In genomic region chr11:78424334-78425270, GRCh38 we compare ENCODE assay signal across 8 cellular contexts. TPM values are rescaled to one million over a fixed set of nuclear protein-coding genes. Genes with fewer than 3 reads are reported as not detected.
DNase-seq lines count a peak whose midpoint lies in the region; ATAC-seq and TF ChIP-seq lines count a peak whose summit lies in the region.

No MANE protein-coding gene starts in this region.

- TF ChIP-seq POLR2A in adrenal gland (IDR thresholded peaks at IDR 0.05), result no peak

- ATAC-seq in GM19395 (IDR thresholded peaks at IDR 0.05; ENCODE audit: unreplicated experiment), result peak; percentile 39
- peak; percentile 26 for ATAC-seq in HG03565 (IDR thresholded peaks at IDR 0.05; ENCODE audit: unreplicated experiment)
- ATAC-seq in esophagus mucosa, result no peak

- H3K4me3 ChIP-seq in adrenal gland, result no peak overlapping the region
- H3K4me3 ChIP-seq in brain microvascular endothelial cell (ENCODE audit: low read depth, low read length), result no peak overlapping the region

- H3K4me1 ChIP-seq in adrenal gland (replicated peaks in 1 of 2), result peaks cover 0 to 28% of the 10 kb centered on the region in 2 donors

- H3K27ac ChIP-seq in adrenal gland (peak overlapping the region in 3 of 5 donors; percentile 5 to 66 (median 63)), brain microvascular endothelial cell (no peak overlapping the region)

- H3K27me3 ChIP-seq in adrenal gland (no peaks in the 10 kb centered on the region), brain microvascular endothelial cell (replicated peaks) (no peaks in the 10 kb centered on the region)

- H3K9me3 ChIP-seq in adrenal gland (replicated peaks in 1 of 3), result no peaks in the 10 kb centered on the region

- WGBS in adrenal gland, 4 donors, result 71 to 75% (median 72%) methylated on average over 7 of the region's 7 CpGs

- TF ChIP-seq CTCF in adrenal gland (IDR thresholded peaks at IDR 0.05) (no peak), brain microvascular endothelial cell (IDR thresholded peaks at IDR 0.05; ENCODE audit: low read depth, low read length, missing control alignments) (no peak)

- H3K36me3 ChIP-seq in adrenal gland (replicated peaks in 1 of 2), result no peaks in the 10 kb centered on the region
- H3K36me3 ChIP-seq in brain microvascular endothelial cell (replicated peaks), result no peaks in the 10 kb centered on the region

- in situ Hi-C loops in brain microvascular endothelial cell (cut with HindIII; ENCODE audit: low pct_ligation_motif_present, low sequenced_read_pairs), result no loop called here

- intact Hi-C loops in adrenal gland (cut with DNase I), result loop anchor here in 1 of 2 donors (10.0 kb wide), 1 partner anchor 180 kb away; no protein-coding TSS in a partner anchor

- peak in 2 of 7 donors; percentile 20 to 63 for DNase-seq in adrenal gland
- peak; percentile 26 for DNase-seq in renal cortical epithelial cell (ENCODE audit: low read depth)
- DNase-seq in brain microvascular endothelial cell, result no peak
- no peak for DNase-seq in activated naive CD4-positive, alpha-beta T cell (lab: John Stamatoyannopoulos, UW)
- no peak for DNase-seq in NCI-H774 (lab: John Stamatoyannopoulos, UW)

RNA-seq across cellular contexts. Expression of gene GAB2, which starts 7.0 kb away (rescaled TPM):
- total RNA-seq in adrenal gland, result 10 to 100 TPM in 7 of 8 donors, 1 to 10 TPM in 1; 2.4 to 22.4 (median 18.5) TPM
- polyA plus RNA-seq in adrenal gland, result 10 to 100 TPM in 1 of 3 donors, 1 to 10 TPM in 2; 3.6 to 10.7 (median 8.7) TPM
- 10.6 and 11.0 TPM in 2 replicates for total RNA-seq in renal cortical epithelial cell
- 10.8 TPM for total RNA-seq in esophagus mucosa
